ENCODE assay signal across 27 cellular contexts in genomic region chr7:18096087-18096486, GRCh38.
"Had no signal": no experiment of that assay in that cellular context is flagged by ENCODE, and none has a peak within 500 bp of the region (broad histone marks: within the 10 kb centered on the region; RNA-seq: fewer than 3 reads in every experiment).

No MANE protein-coding gene starts in this region.

- H3K4me1 Mint-ChIP-seq: immature natural killer cell; mesothelial cell of epicardium; natural killer cell; neural crest cell; stimulated activated memory B cell treated with anti-CD40 and anti-IgM and Interleukin-4, amounts not matched to agents 10 μg/mL and 1 μg/mL and 100 μg/mL, for 72 hours had no signal

- H3K27ac ChIP-seq: dorsolateral prefrontal cortex, epithelial cell of prostate, esophagus muscularis mucosa, gastroesophageal sphincter, left ventricle myocardium inferior, lower lobe of right lung, spleen, tibial artery, upper lobe of left lung, vagina had no signal

- H3K27me3 ChIP-seq: dorsolateral prefrontal cortex, esophagus muscularis mucosa, gastroesophageal sphincter, spleen, tibial artery, upper lobe of left lung, vagina had no signal

- H3K27me3 Mint-ChIP-seq: memory B cell; stimulated activated memory B cell treated with anti-CD40 and anti-IgM and Interleukin-4, amounts not matched to agents 10 μg/mL and 1 μg/mL and 100 μg/mL, for 72 hours had no signal

- H3K36me3 Mint-ChIP-seq: immature natural killer cell; natural killer cell; stimulated activated memory B cell treated with anti-CD40 and anti-IgM and Interleukin-4, amounts not matched to agents 10 μg/mL and 1 μg/mL and 100 μg/mL, for 72 hours had no signal

- FAIRE-seq: endometrium, kidney had no signal

- H3K27ac Mint-ChIP-seq: immature natural killer cell; memory B cell; mesothelial cell of epicardium; natural killer cell; stimulated activated memory B cell treated with anti-CD40 and anti-IgM and Interleukin-4, amounts not matched to agents 10 μg/mL and 1 μg/mL and 100 μg/mL, for 72 hours; stimulated activated naive CD8-positive, alpha-beta T cell treated with anti-CD3 and anti-CD28 coated beads, Interleukin-15, Interleukin-2, amounts not matched to agents 100 ng/mL and 50 ng/mL, for 24 hours had no signal

- H3K9me3 Mint-ChIP-seq: neural crest cell had no signal

- H3K36me3 ChIP-seq: esophagus muscularis mucosa, gastroesophageal sphincter, left ventricle myocardium inferior, lower lobe of right lung, spleen, tibial artery, upper lobe of left lung, vagina had no signal

- H3K4me3 ChIP-seq: dorsolateral prefrontal cortex, esophagus muscularis mucosa, gastroesophageal sphincter, left ventricle myocardium inferior, lower lobe of right lung, spleen, tibial artery, upper lobe of left lung, vagina had no signal

- ATAC-seq: gastroesophageal sphincter; left cardiac atrium; lower lobe of right lung; natural killer cell; sciatic nerve; stimulated activated memory B cell treated with anti-CD40 and anti-IgM and Interleukin-4, amounts not matched to agents 10 μg/mL and 1 μg/mL and 100 μg/mL, for 72 hours had no signal

- H3K4me3 Mint-ChIP-seq: immature natural killer cell; memory B cell; mesothelial cell of epicardium; natural killer cell; neural crest cell; stimulated activated memory B cell treated with anti-CD40 and anti-IgM and Interleukin-4, amounts not matched to agents 10 μg/mL and 1 μg/mL and 100 μg/mL, for 72 hours; stimulated activated naive CD8-positive, alpha-beta T cell treated with anti-CD3 and anti-CD28 coated beads, Interleukin-15, Interleukin-2, amounts not matched to agents 100 ng/mL and 50 ng/mL, for 24 hours had no signal

- H3K4me1 ChIP-seq: left ventricle myocardium inferior, lower lobe of right lung, spleen, tibial artery, upper lobe of left lung, vagina had no signal

- H3K9me3 ChIP-seq: lower lobe of right lung, upper lobe of left lung, vagina had no signal

- DNase-seq: dorsolateral prefrontal cortex; effector CD8-positive, alpha-beta T cell; glutamatergic neuron; immature natural killer cell; kidney; left cardiac atrium; left ventricle myocardium inferior; lower lobe of right lung; natural killer cell; posterior cingulate gyrus; spleen; stimulated activated CD4-positive, alpha-beta T cell treated with anti-CD3 and anti-CD28 coated beads, Interleukin-15, amount 100 ng/mL, for 24 hours; stimulated activated CD4-positive, alpha-beta T cell treated with anti-CD3 and anti-CD28 coated beads, Interleukin-1b, Interleukin-23, amount 100 ng/mL, for 48 hours; stimulated activated CD4-positive, alpha-beta T cell treated with anti-CD3 and anti-CD28 coated beads, Interleukin-4, amount 100 ng/mL, for 24 hours; tibial artery; upper lobe of left lung had no signal
